8 cellular contexts compared by ENCODE assay signal in genomic region chr17:78324391-78325075, GRCh38. TPM values are rescaled to one million over a fixed set of nuclear protein-coding genes. Genes with fewer than 3 reads are reported as not detected.
DNase-seq lines count a peak whose midpoint lies in the region; FAIRE-seq and TF ChIP-seq lines count a peak whose summit lies in the region.

No MANE protein-coding gene starts in this region.

- H3K9me3 Mint-ChIP-seq in type B pancreatic cell: no peaks in the 10 kb centered on the region

- in situ Hi-C loops in GM13977 (cut with MboI; ENCODE audit: low pct_unique_long_range_greater_than_20kb, low sequenced_read_pairs, unreplicated experiment): no loop called here

- no peak for TF ChIP-seq CTCF in type B pancreatic cell (conservative IDR thresholded peaks at IDR 0.05)
- no peak for TF ChIP-seq CTCF in GM13977 (IDR thresholded peaks at IDR 0.05; ENCODE audit: extremely low read depth, insufficient read depth, missing control alignments)

- H3K4me3 Mint-ChIP-seq in type B pancreatic cell: peak overlapping the region; percentile 72

- H3K36me3 Mint-ChIP-seq in type B pancreatic cell: no peaks in the 10 kb centered on the region

- peak overlapping the region; percentile 66 for H3K27ac Mint-ChIP-seq in type B pancreatic cell

- no peaks in the 10 kb centered on the region for H3K27me3 Mint-ChIP-seq in type B pancreatic cell

- peaks cover 16% of the 10 kb centered on the region for H3K4me1 Mint-ChIP-seq in type B pancreatic cell (ENCODE audit: unreplicated experiment)

- peak; percentile 94 for FAIRE-seq in endometrium (lab: Jason Lieb, UNC)

- DNase-seq in AG08395 (ENCODE audit: low spot score) (peak; percentile 81), GOT3 (lab: John Stamatoyannopoulos, UW) (peak; percentile 70), SKM-1 treated with dmso at 0.1 percent for 144 hours (lab: John Stamatoyannopoulos, UW; ENCODE audit: unreplicated experiment) (peak; percentile 90), midbrain (lab: John Stamatoyannopoulos, UW) (peak; percentile 47), type B pancreatic cell (ENCODE audit: extremely low spot score, unreplicated experiment) (no peak), GM13977 (ENCODE audit: low spot score) (no peak), NCI-H345 treated with DMSO at 0.1 percent for 48 hours (lab: John Stamatoyannopoulos, UW; ENCODE audit: unreplicated experiment) (no peak)

RNA-seq across cellular contexts. Expression of gene SOCS3, which starts 35.3 kb away (rescaled TPM):
- 16.9 and 21.1 TPM in 2 replicates for total RNA-seq in type B pancreatic cell (ENCODE audit: low replicate concordance)

RNA-seq across cellular contexts. Expression of gene PGS1, which starts 53.9 kb away (rescaled TPM):
- total RNA-seq in type B pancreatic cell (ENCODE audit: low replicate concordance): 44.7 and 54.8 TPM in 2 replicates

Comparison
In these comparisons a context has a peak if more than half of its experiments do, and no peak if none do; other contexts are left out.
1. DNase-seq: peak in AG08395 (single experiment), GOT3 (single experiment), SKM-1 treated with dmso at 0.1 percent for 144 hours (single experiment) and midbrain (single experiment); none in type B pancreatic cell (single experiment), GM13977 (single experiment) and NCI-H345 treated with DMSO at 0.1 percent for 48 hours (single experiment).